Comparison of ENCODE assay signal across 20 cellular contexts in genomic region chr1:87418048-87418447, GRCh38.
DNase-seq lines count a peak whose midpoint lies in the region; ATAC-seq and TF ChIP-seq lines count a peak whose summit lies in the region.
"Had no signal": no experiment of that assay in that cellular context is flagged by ENCODE, and none has a peak within 500 bp of the region (broad histone marks: within the 10 kb centered on the region; RNA-seq: fewer than 3 reads in every experiment).

No MANE protein-coding gene starts in this region.

- H3K4me3 Mint-ChIP-seq in activated CD8-positive, alpha-beta memory T cell treated with anti-CD3 and anti-CD28 coated beads, Interleukin-2, amount 10 ng/mL, durations not matched to agents 7 days and 5 days, result no peak overlapping the region
- H3K4me3 Mint-ChIP-seq: B cell; CD4-positive, CD25-positive, alpha-beta regulatory T cell; CD8-positive, alpha-beta T cell; GM23338; H9 had no signal

- peak; percentile 3 for DNase-seq in cerebellar cortex (ENCODE audit: low spot score)
- peak; percentile 53 for DNase-seq in medulla oblongata (ENCODE audit: extremely low spot score)
- peak; percentile 8 for DNase-seq in pons (ENCODE audit: low spot score)
- DNase-seq in gastrocnemius medialis, result peak in 1 of 2 donors; percentile 26
- no peak for DNase-seq in activated CD8-positive, alpha-beta memory T cell treated with anti-CD3 and anti-CD28 coated beads, Interleukin-2, amount 10 ng/mL, durations not matched to agents 7 days and 5 days
- no peak for DNase-seq in RKO (ENCODE audit: low spot score)
- DNase-seq in HPDE6-E6E7 (ENCODE audit: extremely low spot score), result no peak
- no peak for DNase-seq in activated gamma-delta T cell (lab: John Stamatoyannopoulos, UW)
- DNase-seq: Caco-2; CD4-positive, CD25-positive, alpha-beta regulatory T cell; CD8-positive, alpha-beta T cell; DMS153; DND-41; H9 had no signal

- H3K27ac Mint-ChIP-seq in activated CD8-positive, alpha-beta memory T cell treated with anti-CD3 and anti-CD28 coated beads, Interleukin-2, amount 10 ng/mL, durations not matched to agents 7 days and 5 days, result no peak overlapping the region
- H3K27ac Mint-ChIP-seq: B cell; CD4-positive, CD25-positive, alpha-beta regulatory T cell; CD8-positive, alpha-beta T cell; GM23338; H9 had no signal

- intact Hi-C loops in gastrocnemius medialis (cut with DNase I; ENCODE audit: low total_unique reads), result no loop called here

- TF ChIP-seq CTCF in gastrocnemius medialis (IDR thresholded peaks at IDR 0.05 in 4 of 5, conservative IDR thresholded peaks at IDR 0.05 in 1 of 5), result no peak

- H3K9me3 Mint-ChIP-seq in activated CD8-positive, alpha-beta memory T cell treated with anti-CD3 and anti-CD28 coated beads, Interleukin-2, amount 10 ng/mL, durations not matched to agents 7 days and 5 days (ENCODE audit: low read depth), result no peaks in the 10 kb centered on the region
- H3K9me3 Mint-ChIP-seq: CD8-positive, alpha-beta T cell had no signal

- peak; percentile 89 to 93 for ATAC-seq in gastrocnemius medialis
- ATAC-seq in activated CD8-positive, alpha-beta memory T cell treated with anti-CD3 and anti-CD28 coated beads, Interleukin-2, amount 10 ng/mL, durations not matched to agents 7 days and 5 days, result no peak
- ATAC-seq: CD8-positive, alpha-beta T cell; GM23338; HCT116 had no signal

- no peak for TF ChIP-seq POLR2A in gastrocnemius medialis (IDR thresholded peaks at IDR 0.05)

- no peaks in the 10 kb centered on the region for H3K9me3 ChIP-seq in gastrocnemius medialis
- H3K9me3 ChIP-seq: BLaER1, Caco-2 had no signal

- peaks cover 8% of the 10 kb centered on the region for H3K27me3 Mint-ChIP-seq in activated CD8-positive, alpha-beta memory T cell treated with anti-CD3 and anti-CD28 coated beads, Interleukin-2, amount 10 ng/mL, durations not matched to agents 7 days and 5 days
- H3K27me3 Mint-ChIP-seq: B cell; CD4-positive, CD25-positive, alpha-beta regulatory T cell had no signal

- H3K27ac ChIP-seq in gastrocnemius medialis, result peak overlapping the region in 2 of 4 donors; percentile 52 to 58
- H3K27ac ChIP-seq: 22Rv1, BLaER1, C4-2B had no signal

- H3K4me3 ChIP-seq in gastrocnemius medialis, result no peak overlapping the region
- H3K4me3 ChIP-seq: BLaER1, GM23338 had no signal

- in situ Hi-C loops in gastrocnemius medialis (cut with MboI; ENCODE audit: low sequenced_read_pairs in 4 of 4), result no loop called here

- peaks cover 0 to 5% of the 10 kb centered on the region in 2 donors for H3K4me1 ChIP-seq in gastrocnemius medialis
- H3K4me1 ChIP-seq: BLaER1, Caco-2 had no signal

- no peaks in the 10 kb centered on the region for H3K4me1 Mint-ChIP-seq in activated CD8-positive, alpha-beta memory T cell treated with anti-CD3 and anti-CD28 coated beads, Interleukin-2, amount 10 ng/mL, durations not matched to agents 7 days and 5 days
- H3K4me1 Mint-ChIP-seq: B cell; CD4-positive, CD25-positive, alpha-beta regulatory T cell; GM23338 had no signal

- peaks cover 2% of the 10 kb centered on the region for H3K36me3 Mint-ChIP-seq in activated CD8-positive, alpha-beta memory T cell treated with anti-CD3 and anti-CD28 coated beads, Interleukin-2, amount 10 ng/mL, durations not matched to agents 7 days and 5 days
- H3K36me3 Mint-ChIP-seq: CD4-positive, CD25-positive, alpha-beta regulatory T cell; CD8-positive, alpha-beta T cell had no signal

- no peaks in the 10 kb centered on the region for H3K27me3 ChIP-seq in gastrocnemius medialis
- H3K27me3 ChIP-seq: BLaER1 had no signal

- CTCF ChIA-PET in activated CD8-positive, alpha-beta memory T cell treated with anti-CD3 and anti-CD28 coated beads, Interleukin-2, amount 10 ng/mL, durations not matched to agents 7 days and 5 days (lab: Charles Lee), result no interaction called here

- H3K36me3 ChIP-seq in gastrocnemius medialis, result no peaks in the 10 kb centered on the region
- H3K36me3 ChIP-seq: BLaER1 had no signal

Comparison
In these comparisons a context has a peak if more than half of its experiments do, and no peak if none do; other contexts are left out.
1. DNase-seq: peak in cerebellar cortex (single experiment), medulla oblongata (single experiment) and pons (single experiment); none in activated CD8-positive, alpha-beta memory T cell treated with anti-CD3 and anti-CD28 coated beads, Interleukin-2, amount 10 ng/mL, durations not matched to agents 7 days and 5 days (single experiment), RKO (single experiment), HPDE6-E6E7 (single experiment) and activated gamma-delta T cell (single experiment).